ENCODE assay signal across 8 cellular contexts in the genomic region with DNA sequence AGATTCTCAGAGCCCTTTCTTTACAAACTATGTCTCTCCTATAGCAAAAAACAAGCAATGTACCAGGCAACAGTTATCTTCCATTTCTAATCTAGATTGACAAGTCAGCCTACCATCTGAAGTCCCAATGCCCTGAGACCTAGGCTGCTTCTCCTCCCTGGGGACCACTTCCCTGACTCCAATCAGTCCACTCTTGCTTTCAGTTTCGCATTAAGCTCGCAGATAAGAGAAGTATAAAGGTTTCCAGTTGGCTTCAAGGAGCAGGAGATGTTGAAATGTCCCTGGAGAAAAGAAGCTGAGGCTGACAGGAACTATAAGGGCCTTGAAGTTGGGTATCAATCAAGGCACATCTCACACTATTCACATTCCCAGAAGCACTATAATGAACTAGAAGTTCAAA. TPM values are rescaled to one million over a fixed set of nuclear protein-coding genes. Genes with fewer than 3 reads are reported as not detected.
DNase-seq lines count a peak whose midpoint lies in the region; ATAC-seq and TF ChIP-seq lines count a peak whose summit lies in the region.

No MANE protein-coding gene starts in this region.

- H3K27ac ChIP-seq in mesenchymal stem cell (ENCODE audit: low read length, poor library complexity, severe bottlenecking), result no peak overlapping the region

- no peak overlapping the region for H3K14ac ChIP-seq in mesenchymal stem cell (ENCODE audit: low read length in 2 of 2)

- no peak overlapping the region for H4K91ac ChIP-seq in mesenchymal stem cell (ENCODE audit: low read length)

- DNase-seq in OCI-M1 (lab: John Stamatoyannopoulos, UW) (peak; percentile 85), mesenchymal stem cell (peak; percentile 86), NCI-H1930 (lab: John Stamatoyannopoulos, UW) (no peak), NCI-H510A treated with DMSO at 0.1 percent for 48 hours (lab: John Stamatoyannopoulos, UW) (no peak), Caco-2 (no peak), WTC11 (ENCODE audit: low spot score) (no peak)

- H2BK5ac ChIP-seq in mesenchymal stem cell (ENCODE audit: low read depth, low read length, poor library complexity, severe bottlenecking), result no peak overlapping the region

- no peak overlapping the region for H3K18ac ChIP-seq in mesenchymal stem cell (ENCODE audit: low read depth in 1 of 2, low read length in 2 of 2)

- no peaks in the 10 kb centered on the region for H3K9me3 Mint-ChIP-seq in Caco-2 (ENCODE audit: unreplicated experiment)
- H3K9me3 Mint-ChIP-seq in WTC11, result peaks cover 11% of the 10 kb centered on the region

- no peak overlapping the region for H2BK12ac ChIP-seq in mesenchymal stem cell (ENCODE audit: low read length in 2 of 2)

- no peaks in the 10 kb centered on the region for H3K4me1 Mint-ChIP-seq in Caco-2 (ENCODE audit: low read depth, unreplicated experiment)
- H3K4me1 Mint-ChIP-seq in WTC11, result peaks cover 29% of the 10 kb centered on the region

- H3K27me3 Mint-ChIP-seq in Caco-2 (ENCODE audit: insufficient read depth, unreplicated experiment), result no peaks in the 10 kb centered on the region
- no peaks in the 10 kb centered on the region for H3K27me3 Mint-ChIP-seq in WTC11 (ENCODE audit: low read depth)

- no peak overlapping the region for H2AK5ac ChIP-seq in mesenchymal stem cell (ENCODE audit: low read length, severe bottlenecking)

- peak overlapping the region in 1 of 2 experiments; percentile 67 for H3K4me3 ChIP-seq in mesenchymal stem cell (ENCODE audit: insufficient read depth in 1 of 2, low read depth in 1 of 2, low read length in 2 of 2)
- no peak overlapping the region for H3K4me3 ChIP-seq in Caco-2 (ENCODE audit: low read depth, low read length)

- H3K36me3 ChIP-seq in mesenchymal stem cell (ENCODE audit: control insufficient read depth in 1 of 2, insufficient read depth in 2 of 2, low read depth in 1 of 2, low read length in 2 of 2), result no peaks in the 10 kb centered on the region
- H3K36me3 ChIP-seq in Caco-2 (ENCODE audit: control insufficient read depth, insufficient read depth, low read length), result no peaks in the 10 kb centered on the region

- H3K9me3 ChIP-seq in mesenchymal stem cell (ENCODE audit: control insufficient read depth, low read length), result no peaks in the 10 kb centered on the region
- H3K9me3 ChIP-seq in Caco-2, result no peaks in the 10 kb centered on the region

- peak overlapping the region; percentile 64 for H3K9ac ChIP-seq in mesenchymal stem cell (ENCODE audit: low read length)

- no peak overlapping the region for H3K4ac ChIP-seq in mesenchymal stem cell (ENCODE audit: low read depth in 1 of 2, low read length in 2 of 2)

- H3K27me3 ChIP-seq in mesenchymal stem cell (ENCODE audit: control insufficient read depth in 1 of 2, insufficient read depth in 1 of 2, low read length in 2 of 2), result no peaks in the 10 kb centered on the region
- H3K27me3 ChIP-seq in Caco-2 (replicated peaks; ENCODE audit: control insufficient read depth, insufficient read depth, low read length), result no peaks in the 10 kb centered on the region

- no CpG with 5 or more reads among the region's 2 CpGs for WGBS in mesenchymal stem cell

- TF ChIP-seq CTCF in Caco-2 (IDR thresholded peaks at IDR 0.05; ENCODE audit: insufficient read depth in 1 of 2, low read depth in 1 of 2, low read length in 1 of 2, severe bottlenecking in 1 of 2, unreplicated experiment in 1 of 2), result no peak
- no peak for TF ChIP-seq CTCF in WTC11 (IDR thresholded peaks at IDR 0.05)

- H3K4me3 Mint-ChIP-seq in Caco-2 (ENCODE audit: unreplicated experiment), result no peak overlapping the region
- no peak overlapping the region for H3K4me3 Mint-ChIP-seq in WTC11

- peaks cover 9% of the 10 kb centered on the region for H3K79me1 ChIP-seq in mesenchymal stem cell (replicated peaks; ENCODE audit: low read length, poor library complexity, severe bottlenecking)

- no peak overlapping the region for H3K27ac Mint-ChIP-seq in Caco-2 (ENCODE audit: unreplicated experiment)
- no peak overlapping the region; the same call in 1 of the 2 replicates for H3K27ac Mint-ChIP-seq in WTC11

- H3K36me3 Mint-ChIP-seq in Caco-2 (ENCODE audit: insufficient read depth, unreplicated experiment), result no peaks in the 10 kb centered on the region
- H3K36me3 Mint-ChIP-seq in WTC11, result peaks cover 27% of the 10 kb centered on the region

- no peak overlapping the region for H3K23ac ChIP-seq in mesenchymal stem cell (ENCODE audit: low read length in 2 of 2)

- intact Hi-C loops in Caco-2 (cut with micrococcal nuclease; ENCODE audit: unreplicated experiment), result no loop called here

- H2BK15ac ChIP-seq in mesenchymal stem cell (ENCODE audit: low read depth, poor library complexity, severe bottlenecking), result no peak overlapping the region

- BruUV-seq in Caco-2 (replicated peaks; lab: Mats Ljungman, UMichigan), result no TSS peak

- H3K4me1 ChIP-seq in mesenchymal stem cell (ENCODE audit: control insufficient read depth, insufficient read depth, low read depth, low read length), result peaks cover 1% of the 10 kb centered on the region
- H3K4me1 ChIP-seq in Caco-2, result peaks cover 7% of the 10 kb centered on the region; the same call in 1 of the 2 replicates

- H3K4me2 ChIP-seq in mesenchymal stem cell (ENCODE audit: low read length, poor library complexity, severe bottlenecking), result no peak overlapping the region

- no peak overlapping the region for H2BK120ac ChIP-seq in mesenchymal stem cell (ENCODE audit: low read depth, low read length)

- H2AFZ ChIP-seq in mesenchymal stem cell (ENCODE audit: low read depth, low read length), result no peak overlapping the region

- ATAC-seq in GM18498 (IDR thresholded peaks at IDR 0.05; ENCODE audit: unreplicated experiment), result peak; percentile 90
- ATAC-seq in HG02623 (IDR thresholded peaks at IDR 0.05; ENCODE audit: unreplicated experiment), result peak; percentile 45
- ATAC-seq in WTC11, result no peak

- POLR2A ChIA-PET in Caco-2 (lab: Charles Lee), result no interaction called here
- POLR2A ChIA-PET in WTC11 (lab: Charles Lee), result no interaction called here

- CTCF ChIA-PET in Caco-2 (lab: Charles Lee) (no interaction called here), WTC11 (lab: Charles Lee) (no interaction called here)

- no peak overlapping the region for H4K8ac ChIP-seq in mesenchymal stem cell (ENCODE audit: low read length)

TF ChIP-seq in WTC11, 78 proteins besides CTCF, POLR2A, EP300 and RAD21:
- TF ChIP-seq FOXP4 (CRISPR knock-in tag; IDR thresholded peaks at IDR 0.05), result no peak
- TF ChIP-seq ZBTB21 (CRISPR knock-in tag; IDR thresholded peaks at IDR 0.05; ENCODE audit: borderline replicate concordance), result no peak

RNA-seq across cellular contexts. Expression of gene ERP44, which starts 32.3 kb away (rescaled TPM):
- polyA plus RNA-seq in mesenchymal stem cell (2013, experiment 1 of 2), result 35.5 TPM
- 36.5 TPM for polyA plus RNA-seq in mesenchymal stem cell (2013, experiment 2 of 2)
- 23.9 and 25.6 TPM in 2 replicates for total RNA-seq in Caco-2 (2022)
- 13.2 to 14.1 TPM (median 13.7 TPM) in 3 replicates for total RNA-seq in WTC11 (2021)

RNA-seq across cellular contexts. Expression of gene INVS, which starts 32.5 kb away (rescaled TPM):
- 8.6 TPM for polyA plus RNA-seq in mesenchymal stem cell (2013, experiment 1 of 2)
- polyA plus RNA-seq in mesenchymal stem cell (2013, experiment 2 of 2), result 7.7 TPM
- 15.6 and 17.3 TPM in 2 replicates for total RNA-seq in Caco-2 (2022)
- total RNA-seq in WTC11 (2021), result 8.1 to 9.9 TPM (median 8.6 TPM) in 3 replicates

Comparison
In these comparisons a context has a peak if more than half of its experiments do, and no peak if none do; other contexts are left out.
1. DNase-seq: peak in OCI-M1 (single experiment) and mesenchymal stem cell (single experiment); none in NCI-H1930 (0 of 2), NCI-H510A treated with DMSO at 0.1 percent for 48 hours (single experiment), Caco-2 (0 of 2) and WTC11 (single experiment).